ENCODE assay signal across 1 cellular context in genomic region chr3:42831321-42831713, GRCh38.
A peak's percentile ranks its signal among the peaks of the same experiment; 100 is the strongest.
TF ChIP-seq lines count a peak whose summit lies in the region.

No MANE protein-coding gene starts in this region.

TF ChIP-seq in H1, 55 proteins besides CTCF, POLR2A, EP300 and RAD21:
- no peak for TF ChIP-seq HDAC2 (IDR thresholded peaks at IDR 0.05; ENCODE audit: borderline replicate concordance in 1 of 2, low read depth in 2 of 2, low read length in 2 of 2)
- TF ChIP-seq TEAD4 (IDR thresholded peaks at IDR 0.05; ENCODE audit: low read depth, low read length) = no peak
- TF ChIP-seq JUND (IDR thresholded peaks at IDR 0.05; ENCODE audit: low read length) = no peak
- peak; percentile 43; the same call in 1 of the 2 replicates for TF ChIP-seq TAF1 (IDR thresholded peaks at IDR 0.05; ENCODE audit: low read depth, low read length)
- TF ChIP-seq SUZ12 (IDR thresholded peaks at IDR 0.05; ENCODE audit: low read length) = no peak
- TF ChIP-seq BRCA1 (IDR thresholded peaks at IDR 0.05; ENCODE audit: low read depth, low read length) = no peak
- TF ChIP-seq RFX5 (IDR thresholded peaks at IDR 0.05; ENCODE audit: borderline replicate concordance, low read depth, low read length) = no peak
- TF ChIP-seq TAF7 (optimal IDR thresholded peaks at IDR 0.05; ENCODE audit: borderline replicate concordance, low read depth, low read length) = no peak
- TF ChIP-seq ATF3 (IDR thresholded peaks at IDR 0.05; ENCODE audit: insufficient read depth, low read depth, low read length) = no peak
- TF ChIP-seq E2F6 (IDR thresholded peaks at IDR 0.05) = no peak
- TF ChIP-seq YY1 (IDR thresholded peaks at IDR 0.05; ENCODE audit: low read depth, low read length) = peak; percentile 76
- no peak for TF ChIP-seq PHF8 (conservative IDR thresholded peaks at IDR 0.05; ENCODE audit: low read depth, low read length)
- no peak for TF ChIP-seq RBBP5 (IDR thresholded peaks at IDR 0.05; ENCODE audit: borderline replicate concordance, low read depth, low read length)
- TF ChIP-seq SIRT6 (IDR thresholded peaks at IDR 0.05; ENCODE audit: low read length) = no peak
- no peak for TF ChIP-seq GABPA (IDR thresholded peaks at IDR 0.05; ENCODE audit: borderline replicate concordance, insufficient read depth, low read length)
- TF ChIP-seq SP2 (IDR thresholded peaks at IDR 0.05; ENCODE audit: low read length) = no peak
- TF ChIP-seq TCF12 (IDR thresholded peaks at IDR 0.05; ENCODE audit: low read depth, low read length) = no peak
- 0 out of 2 replicates have a peak, but pooled peaks have one; percentile 44 for TF ChIP-seq CREB1 (IDR thresholded peaks at IDR 0.05)
- TF ChIP-seq KDM5A (IDR thresholded peaks at IDR 0.05; ENCODE audit: low read length) = no peak
- TF ChIP-seq ATF2 (IDR thresholded peaks at IDR 0.05; ENCODE audit: low read length) = no peak
- no peak for TF ChIP-seq SP4 (IDR thresholded peaks at IDR 0.05; ENCODE audit: low read length)
- peak; percentile 40; the same call in 1 of the 2 replicates for TF ChIP-seq TBP (IDR thresholded peaks at IDR 0.05; ENCODE audit: low read depth, low read length)
- 0 out of 4 replicates have a peak, but pooled peaks of 1 of the 2 experiments have one; percentile 38 for TF ChIP-seq SIN3A (conservative IDR thresholded peaks at IDR 0.05 in 1 of 2, IDR thresholded peaks at IDR 0.05 in 1 of 2; ENCODE audit: low read depth in 1 of 2, low read length in 2 of 2)
- no peak for TF ChIP-seq POU5F1 (IDR thresholded peaks at IDR 0.05; ENCODE audit: low read depth, low read length)
- no peak for TF ChIP-seq CHD1 (IDR thresholded peaks at IDR 0.05; ENCODE audit: low read depth, low read length)
- no peak for TF ChIP-seq CEBPB (IDR thresholded peaks at IDR 0.05; ENCODE audit: low read depth, low read length)
- TF ChIP-seq EZH2 (IDR thresholded peaks at IDR 0.05; ENCODE audit: low read depth, low read length, severe bottlenecking) = no peak
- no peak for TF ChIP-seq BCL11A (IDR thresholded peaks at IDR 0.05; ENCODE audit: low read depth in 2 of 2, low read length in 2 of 2)
- TF ChIP-seq ASH2L (IDR thresholded peaks at IDR 0.05; ENCODE audit: low read length) = peak; percentile 26
